ENCODE assay signal across 9 cellular contexts in genomic region chr5:23012842-23013241, GRCh38.
A peak's percentile ranks its signal among the peaks of the same experiment; 100 is the strongest.
DNase-seq lines count a peak whose midpoint lies in the region; ATAC-seq and TF ChIP-seq lines count a peak whose summit lies in the region.
"Had no signal": no experiment of that assay in that cellular context is flagged by ENCODE, and none has a peak within 500 bp of the region (broad histone marks: within the 10 kb centered on the region; RNA-seq: fewer than 3 reads in every experiment).

No MANE protein-coding gene starts in this region.

- H3K27me3 ChIP-seq in MG63 (no peaks in the 10 kb centered on the region), thoracic aorta (replicated peaks; ENCODE audit: insufficient read depth) (no peaks in the 10 kb centered on the region)
- H3K27me3 ChIP-seq: SJSA1 had no signal

- H3K36me3 Mint-ChIP-seq in activated T-cell treated with anti-CD3 and anti-CD28 coated beads, Interleukin-2, amount 50 U/mL, for 72 hours (ENCODE audit: insufficient read depth in 2 of 2), result no peaks in the 10 kb centered on the region
- H3K36me3 Mint-ChIP-seq in stimulated activated effector memory CD8-positive, alpha-beta T cell treated with anti-CD3 and anti-CD28 coated beads, Interleukin-12 subunit alpha, Interleukin-12 subunit beta, amount 100 ng/mL, for 72 hours, result no peaks in the 10 kb centered on the region

- H3K9me3 ChIP-seq in MG63, result no peaks in the 10 kb centered on the region
- H3K9me3 ChIP-seq in thoracic aorta, result no peaks in the 10 kb centered on the region
- H3K9me3 ChIP-seq: SJSA1 had no signal

- H3K9me3 Mint-ChIP-seq in activated T-cell treated with anti-CD3 and anti-CD28 coated beads, Interleukin-2, amount 50 U/mL, for 72 hours, result no peaks in the 10 kb centered on the region
- peaks cover 4% of the 10 kb centered on the region for H3K9me3 Mint-ChIP-seq in stimulated activated effector memory CD8-positive, alpha-beta T cell treated with anti-CD3 and anti-CD28 coated beads, Interleukin-12 subunit alpha, Interleukin-12 subunit beta, amount 100 ng/mL, for 72 hours

- H3K4me1 ChIP-seq in thoracic aorta (ENCODE audit: control insufficient read depth in 1 of 2, low read depth in 2 of 2), result no peaks in the 10 kb centered on the region
- H3K4me1 ChIP-seq: SJSA1 had no signal

- H3K36me3 ChIP-seq in MG63, result no peaks in the 10 kb centered on the region
- H3K36me3 ChIP-seq in thoracic aorta, result no peaks in the 10 kb centered on the region
- H3K36me3 ChIP-seq: SJSA1 had no signal

- H3K27ac Mint-ChIP-seq in activated T-cell treated with anti-CD3 and anti-CD28 coated beads, Interleukin-2, amount 50 U/mL, for 72 hours, result peak overlapping the region; percentile 55
- no peak overlapping the region for H3K27ac Mint-ChIP-seq in stimulated activated effector memory CD8-positive, alpha-beta T cell treated with anti-CD3 and anti-CD28 coated beads, Interleukin-12 subunit alpha, Interleukin-12 subunit beta, amount 100 ng/mL, for 72 hours

- DNase-seq in activated T-cell treated with anti-CD3 and anti-CD28 coated beads, Interleukin-2, amount 50 U/mL, for 72 hours, result no peak
- no peak for DNase-seq in activated T-cell treated with anti-CD3 and anti-CD28 coated beads for 4 hours
- DNase-seq in MG63, result no peak
- DNase-seq in coronary artery (ENCODE audit: low spot score), result no peak
- DNase-seq in thoracic aorta (ENCODE audit: low spot score), result no peak
- no peak for DNase-seq in NK-92 treated with Interleukin-12 subunit alpha and Interleukin-12 subunit beta, amount 100 ng/mL, for 24 hours (lab: John Stamatoyannopoulos, UW)
- no peak for DNase-seq in kidney tubule cell (ENCODE audit: low spot score)
- no peak for DNase-seq in stimulated activated effector memory CD8-positive, alpha-beta T cell treated with anti-CD3 and anti-CD28 coated beads, Interleukin-12 subunit alpha, Interleukin-12 subunit beta, amount 100 ng/mL, for 72 hours (ENCODE audit: low spot score in 2 of 2)

- no peak overlapping the region for H3K27ac ChIP-seq in coronary artery
- no peak overlapping the region for H3K27ac ChIP-seq in thoracic aorta
- H3K27ac ChIP-seq: SJSA1 had no signal

- no peaks in the 10 kb centered on the region for H3K27me3 Mint-ChIP-seq in activated T-cell treated with anti-CD3 and anti-CD28 coated beads, Interleukin-2, amount 50 U/mL, for 72 hours (ENCODE audit: low read depth)

- H3K4me1 Mint-ChIP-seq in activated T-cell treated with anti-CD3 and anti-CD28 coated beads, Interleukin-2, amount 50 U/mL, for 72 hours (ENCODE audit: low read depth), result no peaks in the 10 kb centered on the region
- no peaks in the 10 kb centered on the region for H3K4me1 Mint-ChIP-seq in stimulated activated effector memory CD8-positive, alpha-beta T cell treated with anti-CD3 and anti-CD28 coated beads, Interleukin-12 subunit alpha, Interleukin-12 subunit beta, amount 100 ng/mL, for 72 hours

- TF ChIP-seq CTCF in coronary artery (IDR thresholded peaks at IDR 0.05) (no peak), thoracic aorta (IDR thresholded peaks at IDR 0.05) (no peak)

- H3K4me3 ChIP-seq in MG63 (peak overlapping the region; percentile 55), coronary artery (peak overlapping the region; percentile 59), thoracic aorta (peak overlapping the region; percentile 7)
- H3K4me3 ChIP-seq: SJSA1 had no signal

- ATAC-seq in activated T-cell treated with anti-CD3 and anti-CD28 coated beads, Interleukin-2, amount 50 U/mL, for 72 hours (replicated peaks in 1 of 2), result no peak
- no peak for ATAC-seq in thoracic aorta (ENCODE audit: insufficient number of reproducible peaks, low FRiP score, low read depth)
- ATAC-seq in stimulated activated effector memory CD8-positive, alpha-beta T cell treated with anti-CD3 and anti-CD28 coated beads, Interleukin-12 subunit alpha, Interleukin-12 subunit beta, amount 100 ng/mL, for 72 hours, result no peak

- H3K4me3 Mint-ChIP-seq in activated T-cell treated with anti-CD3 and anti-CD28 coated beads, Interleukin-2, amount 50 U/mL, for 72 hours, result peak overlapping the region; percentile 62 to 87
- H3K4me3 Mint-ChIP-seq in stimulated activated effector memory CD8-positive, alpha-beta T cell treated with anti-CD3 and anti-CD28 coated beads, Interleukin-12 subunit alpha, Interleukin-12 subunit beta, amount 100 ng/mL, for 72 hours, result no peak overlapping the region

Comparison
In these comparisons a context has a peak if more than half of its experiments do, and no peak if none do; other contexts are left out.
1. H3K4me3 ChIP-seq: peak in every context shown above with its lines; median percentile 59 in coronary artery; 55 in MG63; 7 in thoracic aorta.